In genomic region chr16:57809843-57810196, GRCh38 we compare ENCODE assay signal across 8 cellular contexts. TPM values are rescaled to one million over a fixed set of nuclear protein-coding genes. Genes with fewer than 3 reads are reported as not detected.
A peak's percentile ranks its signal among the peaks of the same experiment; 100 is the strongest.
DNase-seq lines count a peak whose midpoint lies in the region; ATAC-seq, FAIRE-seq and TF ChIP-seq lines count a peak whose summit lies in the region.

No MANE protein-coding gene starts in this region.

- no peaks in the 10 kb centered on the region for H3K36me3 ChIP-seq in adipocyte (ENCODE audit: control insufficient read depth, insufficient read depth, low read length, severe bottlenecking)
- H3K36me3 ChIP-seq in neuronal stem cell (replicated peaks in 1 of 2; ENCODE audit: control insufficient read depth in 2 of 2, insufficient read depth in 2 of 2, low read length in 2 of 2), result no peaks in the 10 kb centered on the region

- H4K91ac ChIP-seq in neuronal stem cell (ENCODE audit: low read depth, low read length, poor library complexity), result no peak overlapping the region

- H2AK5ac ChIP-seq in neuronal stem cell (ENCODE audit: low read depth, low read length), result no peak overlapping the region

- no peak overlapping the region for H3K18ac ChIP-seq in neuronal stem cell (ENCODE audit: low read length)

- ATAC-seq in GM18519 (IDR thresholded peaks at IDR 0.05; ENCODE audit: low FRiP score, unreplicated experiment), result peak; percentile 3
- ATAC-seq in HG03066 (IDR thresholded peaks at IDR 0.05; ENCODE audit: low read depth, unreplicated experiment), result peak; percentile 7

- peak overlapping the region; percentile 72 for H2AFZ ChIP-seq in neuronal stem cell (ENCODE audit: low read length)

- no peak overlapping the region for H3K27ac ChIP-seq in neuronal stem cell (replicated peaks; ENCODE audit: low read length)

- no peak overlapping the region for H4K8ac ChIP-seq in neuronal stem cell (ENCODE audit: low read depth, low read length)

- H3K23ac ChIP-seq in neuronal stem cell (ENCODE audit: low read depth, low read length, poor library complexity), result no peak overlapping the region

- H3K9ac ChIP-seq in adipocyte (ENCODE audit: low read length), result peak overlapping the region; percentile 38
- H3K9ac ChIP-seq in neuronal stem cell (ENCODE audit: low read depth, low read length, poor library complexity), result no peak overlapping the region

- H3K9me3 ChIP-seq in adipocyte (ENCODE audit: control insufficient read depth, low read length) (no peaks in the 10 kb centered on the region), neuronal stem cell (replicated peaks in 1 of 2; ENCODE audit: control insufficient read depth in 2 of 2, insufficient read depth in 1 of 2, low read depth in 1 of 2, low read length in 2 of 2) (no peaks in the 10 kb centered on the region)

- H2BK12ac ChIP-seq in neuronal stem cell (ENCODE audit: low read length), result no peak overlapping the region

- no peak overlapping the region for H2BK15ac ChIP-seq in neuronal stem cell (ENCODE audit: low read length)

- no peak overlapping the region for H3K4me2 ChIP-seq in neuronal stem cell (ENCODE audit: insufficient read depth, low read length, poor library complexity, severe bottlenecking)

- no peak overlapping the region for H2BK5ac ChIP-seq in neuronal stem cell (ENCODE audit: low read length)

- H3K27me3 ChIP-seq in adipocyte (replicated peaks; ENCODE audit: control insufficient read depth, insufficient read depth, low read length) (no peaks in the 10 kb centered on the region), neuronal stem cell (ENCODE audit: control insufficient read depth in 3 of 3, insufficient read depth in 3 of 3, low read depth in 1 of 3, low read length in 3 of 3) (peaks cover 0 to 9% (median 2%) of the 10 kb centered on the region in 3 experiments)

- no peak overlapping the region for H3K14ac ChIP-seq in neuronal stem cell (ENCODE audit: low read length)

- no peak for FAIRE-seq in GM12891 (lab: Jason Lieb, UNC)

- no peak overlapping the region for H3K4ac ChIP-seq in neuronal stem cell (ENCODE audit: low read length)

- no CpG with 5 or more reads among the region's 7 CpGs for WGBS in neuronal stem cell (ENCODE audit: extremely low coverage in 2 of 2, insufficient read length in 2 of 2, insufficient replicate concordance in 1 of 2), 2 donors

- DNase-seq in adipocyte (ENCODE audit: low read depth) (no peak), neuronal stem cell (ENCODE audit: low spot score) (no peak), GM12891 (ENCODE audit: insufficient read length, low spot score) (no peak), GF-D8 (lab: John Stamatoyannopoulos, UW) (no peak), SW 1271 (lab: John Stamatoyannopoulos, UW) (no peak), ureter (ENCODE audit: low spot score) (no peak)

- peaks cover 20% of the 10 kb centered on the region for H3K4me1 ChIP-seq in adipocyte (ENCODE audit: control insufficient read depth, insufficient read depth, low read length)
- H3K4me1 ChIP-seq in neuronal stem cell (ENCODE audit: control insufficient read depth in 2 of 2, insufficient read depth in 1 of 2, low read depth in 1 of 2, low read length in 2 of 2), result peaks cover 8 to 13% of the 10 kb centered on the region in 2 donors

- H3K4me3 ChIP-seq in adipocyte (ENCODE audit: low read length) (no peak overlapping the region), neuronal stem cell (ENCODE audit: low read length in 2 of 2) (no peak overlapping the region)

- H3K79me1 ChIP-seq in neuronal stem cell (ENCODE audit: low read depth, low read length), result no peaks in the 10 kb centered on the region

- TF ChIP-seq POLR2A in GM12891 (IDR thresholded peaks at IDR 0.05; ENCODE audit: low read depth, low read length), result no peak

- H2BK120ac ChIP-seq in neuronal stem cell (ENCODE audit: low read depth, low read length), result no peak overlapping the region

TF ChIP-seq in GM12891, 5 proteins besides CTCF, POLR2A, EP300 and RAD21:
- no peak for TF ChIP-seq SPI1 (IDR thresholded peaks at IDR 0.05; ENCODE audit: low read depth, low read length)
- no peak for TF ChIP-seq POLR2AphosphoS5 (IDR thresholded peaks at IDR 0.05; ENCODE audit: low read depth, low read length)

RNA-seq across cellular contexts. Expression of gene KIFC3, which starts 7.5 kb away (rescaled TPM):
- 1.3 TPM for polyA plus RNA-seq in neuronal stem cell (2013, experiment 1 of 2)
- 1.1 TPM for polyA plus RNA-seq in neuronal stem cell (2013, experiment 2 of 2)
- 1.3 TPM for polyA plus RNA-seq in GM12891 (2012; ENCODE audit: low read depth, missing spikeins)
- total RNA-seq in ureter, result 117 TPM
